ENCODE assay signal across 19 cellular contexts in the genomic region with DNA sequence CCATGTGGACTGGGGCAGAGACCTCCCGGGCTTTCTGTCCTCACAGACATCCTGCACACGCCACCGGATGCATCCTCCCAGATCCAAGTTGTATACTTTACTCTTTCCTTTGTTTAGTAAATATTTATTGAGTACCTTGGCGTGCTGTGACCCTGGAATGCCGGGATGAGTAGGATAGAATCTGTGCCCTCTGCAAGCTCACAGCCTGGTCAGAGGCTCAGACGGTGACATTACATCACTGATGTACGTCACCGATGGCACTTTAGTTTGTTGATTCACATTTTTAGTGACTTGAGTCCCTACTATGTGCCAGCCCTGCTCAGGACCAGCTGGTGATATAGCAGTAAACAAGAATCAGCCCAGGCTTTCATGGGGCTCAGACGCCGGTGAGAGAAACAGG. TPM values are rescaled to one million over a fixed set of nuclear protein-coding genes. Genes with fewer than 3 reads are reported as not detected.
DNase-seq lines count a peak whose midpoint lies in the region; ATAC-seq, FAIRE-seq and TF ChIP-seq lines count a peak whose summit lies in the region.
"Had no signal": no experiment of that assay in that cellular context is flagged by ENCODE, and none has a peak within 500 bp of the region (broad histone marks: within the 10 kb centered on the region; RNA-seq: fewer than 3 reads in every experiment).

No MANE protein-coding gene starts in this region.

- H3K23me2 ChIP-seq in H1 (ENCODE audit: low read depth, low read length): no peaks in the 10 kb centered on the region

- no peak overlapping the region for H3K9ac ChIP-seq in H1 (replicated peaks in 1 of 4; ENCODE audit: extremely low read depth in 1 of 4, low read depth in 3 of 4, low read length in 3 of 4)

- peaks cover 4% of the 10 kb centered on the region for H3K27me3 Mint-ChIP-seq in neural crest cell (ENCODE audit: low read depth)

- no peak overlapping the region for H3K27ac ChIP-seq in A549
- H3K27ac ChIP-seq in angular gyrus (ENCODE audit: low read depth, low read length): peak overlapping the region; percentile 75
- no peak overlapping the region for H3K27ac ChIP-seq in H1 (ENCODE audit: low read depth, low read length)
- H3K27ac ChIP-seq: HL-60 had no signal

- H3K36me3 ChIP-seq in H1 (ENCODE audit: control insufficient read depth in 2 of 4, insufficient read depth in 4 of 4, low read length in 3 of 4): no peaks in the 10 kb centered on the region

- no peaks in the 10 kb centered on the region for H4K20me1 ChIP-seq in H1 (replicated peaks in 1 of 2; ENCODE audit: control insufficient read depth in 1 of 2, insufficient read depth in 2 of 2, low read length in 2 of 2)

- H3K56ac ChIP-seq in H1 (replicated peaks; ENCODE audit: insufficient read length, low read depth, low read length): no peak overlapping the region

- H4K91ac ChIP-seq in H1 (replicated peaks; ENCODE audit: insufficient read length, low read length): no peak overlapping the region

- H4K8ac ChIP-seq in H1 (ENCODE audit: extremely low read depth, insufficient read depth, low read length): no peak overlapping the region

- no peak overlapping the region for H3K4me2 ChIP-seq in A549
- H3K4me2 ChIP-seq in H1 (ENCODE audit: insufficient read depth in 1 of 2, low read depth in 2 of 2, low read length in 2 of 2): no peak overlapping the region

- no peaks in the 10 kb centered on the region for H3K4me1 Mint-ChIP-seq in neural crest cell

- H2BK15ac ChIP-seq in H1 (ENCODE audit: low read length): no peak overlapping the region

- no peak for TF ChIP-seq POLR2A in A549 (IDR thresholded peaks at IDR 0.05; ENCODE audit: low read length)
- TF ChIP-seq POLR2A in H1 (IDR thresholded peaks at IDR 0.05; ENCODE audit: control extremely low read depth in 1 of 2, low read depth in 2 of 2, low read length in 2 of 2): no peak

- peak overlapping the region; percentile 82; the same call in 1 of the 2 replicates for H2AK5ac ChIP-seq in H1 (ENCODE audit: low read depth, low read length)

- H3K4me1 ChIP-seq in A549 (no peaks in the 10 kb centered on the region), H1 (replicated peaks in 1 of 4; ENCODE audit: control insufficient read depth in 3 of 4, insufficient read depth in 4 of 4, low read length in 3 of 4) (peaks cover 0 to 6% (median 2%) of the 10 kb centered on the region in 4 experiments; a peak in 5 of 7 replicates)

- TF ChIP-seq EP300 in A549 (IDR thresholded peaks at IDR 0.05): no peak
- TF ChIP-seq EP300 in H1 (IDR thresholded peaks at IDR 0.05; ENCODE audit: borderline replicate concordance in 1 of 2, low read depth in 2 of 2, low read length in 2 of 2): no peak

- H3K4me3 Mint-ChIP-seq in neural crest cell: no peak overlapping the region
- H3K4me3 Mint-ChIP-seq: CD4-positive, alpha-beta T cell; HFFc6 had no signal

- no peaks in the 10 kb centered on the region for H3K36me3 Mint-ChIP-seq in neural crest cell (ENCODE audit: low read depth)

- H2BK20ac ChIP-seq in H1 (ENCODE audit: low read length): no peak overlapping the region

- H4K5ac ChIP-seq in H1 (ENCODE audit: insufficient read length, low read depth, low read length): no peak overlapping the region

- no peak overlapping the region for H3K14ac ChIP-seq in H1 (ENCODE audit: insufficient read length)

- no peak overlapping the region for H2BK120ac ChIP-seq in H1 (replicated peaks; ENCODE audit: low read depth, low read length)

- TF ChIP-seq RAD21 in A549 (conservative IDR thresholded peaks at IDR 0.05 in 1 of 2, IDR thresholded peaks at IDR 0.05 in 1 of 2): no peak
- TF ChIP-seq RAD21 in H1 (IDR thresholded peaks at IDR 0.05 in 1 of 2, conservative IDR thresholded peaks at IDR 0.05 in 1 of 2; ENCODE audit: low read depth in 2 of 2, low read length in 2 of 2): no peak

- FAIRE-seq in A549 (lab: Jason Lieb, UNC) (no peak), H1 (lab: Jason Lieb, UNC) (no peak)
- FAIRE-seq: GM12878, GM18507 had no signal

- DNase-seq in A549 (ENCODE audit: low read depth in 1 of 2, low spot score in 1 of 2): peak in 1 of 2 experiments; percentile 49
- no peak for DNase-seq in H1 (ENCODE audit: low read depth in 1 of 2, low spot score in 2 of 2)
- DNase-seq in neural crest cell (ENCODE audit: low read depth, low spot score): no peak
- DNase-seq in activated CD4-positive, alpha-beta T cell treated with anti-CD3 and anti-CD28 coated beads, Interleukin-2, amount 50 U/mL, for 4 hours: no peak
- DNase-seq in NCI-H526 treated with DMSO at 0.1 percent for 48 hours (lab: John Stamatoyannopoulos, UW): no peak
- no peak for DNase-seq in NAMALWA (ENCODE audit: low spot score)
- DNase-seq in activated T-cell treated with anti-CD3 and anti-CD28 coated beads, Interleukin-2, amount 50 U/mL, for 1 hour: no peak
- DNase-seq: 8988T; ACHN; CD4-positive, alpha-beta T cell; DMS79; GOT3; HCEC 1CT; HFFc6 had no signal

- no peak overlapping the region for H3K23ac ChIP-seq in H1 (ENCODE audit: insufficient read length)

- H2AFZ ChIP-seq in H1 (ENCODE audit: low read length): no peak overlapping the region

- no peaks in the 10 kb centered on the region for H3K9me3 Mint-ChIP-seq in neural crest cell
- H3K9me3 Mint-ChIP-seq: CD4-positive, alpha-beta T cell; HFFc6 had no signal

- 48% methylated on average over 10 of the region's 10 CpGs for whole genome bisulfite sequencing in A549 (ENCODE audit: missing lambda C conversion rate)
- 88% methylated on average over 10 of the region's 10 CpGs; no CpG with 5 or more reads in 1 of the 2 experiments for WGBS in H1 (ENCODE audit: extremely low coverage in 1 of 2, insufficient coverage in 1 of 2, insufficient read length in 1 of 2, insufficient replicate concordance in 2 of 2, low coverage in 1 of 2, low lambda C conversion rate in 2 of 2, missing lambda C conversion rate in 1 of 2), 2 experiments

- H3K27ac Mint-ChIP-seq in neural crest cell (ENCODE audit: unreplicated experiment): peak overlapping the region; percentile 10
- H3K27ac Mint-ChIP-seq: CD4-positive, alpha-beta T cell; HFFc6 had no signal

- no peak overlapping the region for H2BK12ac ChIP-seq in H1 (ENCODE audit: low read depth, low read length)

- H3K79me2 ChIP-seq in H1 (ENCODE audit: control insufficient read depth in 1 of 2, insufficient read depth in 2 of 2, low read length in 2 of 2): no peaks in the 10 kb centered on the region

- TF ChIP-seq CTCF in A549 (IDR thresholded peaks at IDR 0.05): no peak
- no peak for TF ChIP-seq CTCF in H1 (IDR thresholded peaks at IDR 0.05; ENCODE audit: control extremely low read depth in 1 of 3, insufficient read depth in 1 of 3, low read depth in 1 of 3, low read length in 3 of 3)
- TF ChIP-seq CTCF in neural crest cell (conservative IDR thresholded peaks at IDR 0.05): no peak

- CTCF ChIA-PET in A549 (lab: Yijun Ruan, JAX) (interaction anchor here (0.6 to 1.4 kb wide), 4 partner anchors 11 to 126 kb away, joined by 3 read pairs; no protein-coding TSS in a partner anchor), H1 (lab: Charles Lee; ENCODE audit: partially characterized antibody) (no interaction called here)

- no peaks in the 10 kb centered on the region for H3K27me3 ChIP-seq in H1 (replicated peaks in 1 of 4; ENCODE audit: control insufficient read depth in 3 of 4, extremely low read depth in 1 of 4, insufficient read depth in 3 of 4, low read length in 3 of 4)
- H3K27me3 ChIP-seq: BLaER1 treated with 17β-estradiol and CSF1 and Interleukin-3, amounts not matched to agents 10 nM and 100 nM had no signal

- H3K9me3 ChIP-seq in A549 (no peaks in the 10 kb centered on the region), H1 (ENCODE audit: insufficient read depth in 2 of 2, low read depth in 1 of 2, low read length in 1 of 2) (no peaks in the 10 kb centered on the region)
- H3K9me3 ChIP-seq: BLaER1 treated with 17β-estradiol and CSF1 and Interleukin-3, amounts not matched to agents 10 nM and 100 nM had no signal

- ATAC-seq in A549: peak in 1 of 2 experiments; percentile 69; a peak in 3 of 6 replicates
- ATAC-seq: GM12878 had no signal

- no peak overlapping the region for H3K18ac ChIP-seq in H1 (ENCODE audit: extremely low read depth, low read length)

- no peak overlapping the region for H3K4ac ChIP-seq in H1 (replicated peaks; ENCODE audit: insufficient read length, low read depth, low read length)

- POLR2A ChIA-PET in A549 (lab: Yijun Ruan, JAX) (no interaction called here), H1 (lab: Charles Lee; ENCODE audit: partially characterized antibody) (no interaction called here)

- H3K4me3 ChIP-seq in A549 (no peak overlapping the region), H1 (ENCODE audit: extremely low read depth in 1 of 4, insufficient read depth in 2 of 4, low read depth in 3 of 4, low read length in 4 of 4) (no peak overlapping the region)
- H3K4me3 ChIP-seq: BLaER1 treated with 17β-estradiol and CSF1 and Interleukin-3, amounts not matched to agents 10 nM and 100 nM; GM12878 had no signal

- H3K79me1 ChIP-seq in H1 (ENCODE audit: low read depth, low read length): no peaks in the 10 kb centered on the region

- H2BK5ac ChIP-seq in H1 (ENCODE audit: low read depth, low read length): peak overlapping the region; percentile 39; the same call in 1 of the 2 replicates

TF ChIP-seq in H1, 55 proteins besides CTCF, POLR2A, EP300 and RAD21:
- TF ChIP-seq KDM5A (IDR thresholded peaks at IDR 0.05; ENCODE audit: low read length): no peak
- TF ChIP-seq, protein P1, sequence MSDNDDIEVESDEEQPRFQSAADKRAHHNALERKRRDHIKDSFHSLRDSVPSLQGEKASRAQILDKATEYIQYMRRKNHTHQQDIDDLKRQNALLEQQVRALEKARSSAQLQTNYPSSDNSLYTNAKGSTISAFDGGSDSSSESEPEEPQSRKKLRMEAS (IDR thresholded peaks at IDR 0.05): no peak

RNA-seq across cellular contexts. Expression of a gene that starts 32.9 kb away (rescaled TPM):
- polyA plus RNA-seq in A549 (2011; rRNA removed): 12.8 and 18.3 TPM in 2 replicates
- 28.5 and 34.4 TPM in 2 replicates for polyA plus RNA-seq in A549 (2012; cell fraction: cytosol; rRNA removed)
- 31.9 and 32.8 TPM in 2 replicates for polyA plus RNA-seq in A549 (2012; cell fraction: nucleus; rRNA removed)
- polyA plus RNA-seq in A549 (2017; fragmentation: RNase III; extraction: RNeasy Plus Mini Kit Qiagen cat#74134 plus additional on column Dnase treatment): 21.2 to 22.0 TPM (median 21.6 TPM) in 3 replicates
- 11.8 and 14.1 TPM in 2 replicates for polyA minus RNA-seq in A549 (2011; rRNA and poly(A)+ RNA removed)
- 4.3 and 4.4 TPM in 2 replicates for total RNA-seq in H1 (2021; fragmentation: NEBNext Ultra II Directional; extraction: Animal tissue kit (Norgen Biotek cat#: 25700))
- 3.9 and 5.7 TPM in 2 replicates for polyA plus RNA-seq in H1 (2011; rRNA removed)
- polyA plus RNA-seq in H1 (2011; cell fraction: cytosol; rRNA removed): 3.2 TPM
- 6.7 TPM for polyA plus RNA-seq in H1 (2011; cell fraction: nucleus; rRNA removed)
- polyA plus RNA-seq in H1 (2012, experiment 1 of 2): 4.9 to 6.1 TPM (median 5.2 TPM) in 4 replicates
- 4.8 TPM for polyA plus RNA-seq in H1 (2012, experiment 2 of 2)
- 2.9 TPM for polyA plus RNA-seq in H1 (2013, experiment 1 of 2)
- 3.1 TPM for polyA plus RNA-seq in H1 (2013, experiment 2 of 2)
- polyA minus RNA-seq in H1 (2011; rRNA and poly(A)+ RNA removed): 3.2 and 3.4 TPM in 2 replicates
- polyA minus RNA-seq in H1 (2011; cell fraction: cytosol; rRNA and poly(A)+ RNA removed): 3.3 TPM
- polyA minus RNA-seq in H1 (2011; cell fraction: nucleus; rRNA and poly(A)+ RNA removed): 3.0 TPM
- total RNA-seq in neural crest cell: 10.2 and 10.7 TPM in 2 replicates
